In the genomic region with DNA sequence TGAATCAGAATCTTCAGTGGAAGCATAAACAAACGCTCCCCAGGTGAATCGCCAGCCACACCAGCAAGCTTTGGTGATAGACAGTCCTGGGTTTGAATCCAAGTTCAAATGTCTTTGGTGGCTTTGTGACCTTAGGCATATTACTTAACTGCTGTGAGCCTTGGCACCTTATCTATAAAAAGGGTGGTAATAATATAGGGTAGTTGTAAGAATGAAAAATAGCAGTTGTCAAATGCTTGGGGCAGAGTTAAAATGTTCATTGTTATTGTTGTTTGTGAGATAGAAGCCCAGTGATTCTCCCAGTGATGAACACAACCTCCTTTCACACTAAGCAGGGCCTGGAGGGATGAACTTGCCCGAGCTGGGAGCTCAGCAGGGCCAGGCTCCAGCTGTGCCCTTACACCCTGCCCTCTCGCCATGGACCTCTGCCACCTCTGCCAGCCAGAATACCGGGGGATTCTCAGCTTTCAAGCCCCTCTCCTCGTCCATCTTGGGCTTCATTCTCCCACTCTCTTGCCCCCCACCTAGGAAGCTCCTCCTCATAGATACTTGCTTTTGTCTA, we compare ENCODE assay signal across 18 cellular contexts. TPM values are rescaled to one million over a fixed set of nuclear protein-coding genes. Genes with fewer than 3 reads are reported as not detected.
A peak's percentile ranks its signal among the peaks of the same experiment; 100 is the strongest.
DNase-seq lines count a peak whose midpoint lies in the region; ATAC-seq and TF ChIP-seq lines count a peak whose summit lies in the region.
"Had no signal": no experiment of that assay in that cellular context is flagged by ENCODE, and none has a peak within 500 bp of the region (broad histone marks: within the 10 kb centered on the region; RNA-seq: fewer than 3 reads in every experiment).

No MANE protein-coding gene starts in this region.

- no peak overlapping the region for H3K4me3 Mint-ChIP-seq in activated naive CD4-positive, alpha-beta T cell treated with anti-CD3 and anti-CD28 coated beads, Interleukin-2, amount 10 ng/mL, durations not matched to agents 7 days and 5 days

- peaks cover 27% of the 10 kb centered on the region for H3K4me1 Mint-ChIP-seq in activated naive CD4-positive, alpha-beta T cell treated with anti-CD3 and anti-CD28 coated beads, Interleukin-2, amount 10 ng/mL, durations not matched to agents 7 days and 5 days

- TF ChIP-seq CTCF in RWPE1 (conservative IDR thresholded peaks at IDR 0.05; ENCODE audit: low read depth) (no peak), suprapubic skin (IDR thresholded peaks at IDR 0.05) (no peak)

- no peaks in the 10 kb centered on the region for H3K9me3 Mint-ChIP-seq in activated naive CD4-positive, alpha-beta T cell treated with anti-CD3 and anti-CD28 coated beads, Interleukin-2, amount 10 ng/mL, durations not matched to agents 7 days and 5 days

- H3K4me3 ChIP-seq in suprapubic skin, result no peak overlapping the region
- H3K4me3 ChIP-seq: testis had no signal

- H3K27ac ChIP-seq in RWPE1 (peak overlapping the region; percentile 95), epithelial cell of prostate (peak overlapping the region; percentile 99), suprapubic skin (peak overlapping the region; percentile 57)
- H3K27ac ChIP-seq: testis had no signal

- DNase-seq in RWPE1 (ENCODE audit: low spot score) (no peak), epithelial cell of prostate (ENCODE audit: low read depth, low spot score) (no peak), midbrain (lab: John Stamatoyannopoulos, UW) (peak; percentile 54), suprapubic skin (ENCODE audit: low spot score in 2 of 2) (no peak), OCI-M1 (lab: John Stamatoyannopoulos, UW) (no peak), NAMALWA (ENCODE audit: low spot score) (no peak)
- DNase-seq in activated naive CD4-positive, alpha-beta T cell treated with anti-CD3 and anti-CD28 coated beads, Interleukin-2, amount 10 ng/mL, durations not matched to agents 7 days and 5 days, result no peak
- DNase-seq: activated CD8-positive, alpha-beta memory T cell treated with anti-CD3 and anti-CD28 coated beads for 24 hours; activated effector memory CD4-positive, alpha-beta T cell treated with anti-CD3 and anti-CD28 coated beads, Interleukin-2, amount 50 U/mL, for 16 hours; BE2C; effector memory CD4-positive, alpha-beta T cell; NCI-H226; SK-N-SH; testis had no signal

- H3K4me1 ChIP-seq in suprapubic skin, result peaks cover 47% of the 10 kb centered on the region
- H3K4me1 ChIP-seq: BE2C had no signal

- H3K27ac Mint-ChIP-seq in activated naive CD4-positive, alpha-beta T cell treated with anti-CD3 and anti-CD28 coated beads, Interleukin-2, amount 10 ng/mL, durations not matched to agents 7 days and 5 days, result no peak overlapping the region

- ATAC-seq in HG02840 (IDR thresholded peaks at IDR 0.05; ENCODE audit: low FRiP score, unreplicated experiment), result no peak

- H3K36me3 ChIP-seq in suprapubic skin, result no peaks in the 10 kb centered on the region
- H3K36me3 ChIP-seq: BE2C had no signal

- no peaks in the 10 kb centered on the region for H3K27me3 ChIP-seq in suprapubic skin
- H3K27me3 ChIP-seq: BE2C, testis had no signal

- H3K36me3 Mint-ChIP-seq in activated naive CD4-positive, alpha-beta T cell treated with anti-CD3 and anti-CD28 coated beads, Interleukin-2, amount 10 ng/mL, durations not matched to agents 7 days and 5 days, result no peaks in the 10 kb centered on the region

- no peak for TF ChIP-seq EP300 in suprapubic skin (IDR thresholded peaks at IDR 0.05)

- POLR2A ChIA-PET in RWPE1 (lab: Yijun Ruan, JAX; ENCODE audit: low non-redundant PET), result interaction anchor here (0.6 to 1.8 kb wide), 4 partner anchors 12 to 69 kb away, joined by 3 to 19 read pairs (median 6); no protein-coding TSS in a partner anchor

- CTCF ChIA-PET in RWPE1 (lab: Yijun Ruan, JAX), result interaction anchor here (0.6 to 1.5 kb wide), 4 partner anchors 22 to 547 kb away, joined by 3 to 6 read pairs (median 3); partner anchors contain the start of gene CATIP
- CTCF ChIA-PET in activated naive CD4-positive, alpha-beta T cell treated with anti-CD3 and anti-CD28 coated beads, Interleukin-2, amount 10 ng/mL, durations not matched to agents 7 days and 5 days (lab: Charles Lee), result interaction anchor here (1.0 to 5.6 kb wide), 7 partner anchors 8 to 96 kb away, joined by 3 to 103 read pairs (median 7); partner anchors contain the start of genes AAMP, CATIP and PNKD

- no peak for TF ChIP-seq POLR2A in suprapubic skin (IDR thresholded peaks at IDR 0.05)

- H3K9me3 ChIP-seq in suprapubic skin, result no peaks in the 10 kb centered on the region
- H3K9me3 ChIP-seq: BE2C, SK-N-SH, testis had no signal

- WGBS in suprapubic skin, result 43% methylated on average over 6 of the region's 6 CpGs

- H3K27me3 Mint-ChIP-seq in activated naive CD4-positive, alpha-beta T cell treated with anti-CD3 and anti-CD28 coated beads, Interleukin-2, amount 10 ng/mL, durations not matched to agents 7 days and 5 days, result peaks cover 20% of the 10 kb centered on the region

RNA-seq across cellular contexts. Expression of gene TMBIM1, which starts 6.1 kb away (rescaled TPM):
- total RNA-seq in suprapubic skin, result 100 to 1,000 TPM; 234 to 370 (median 319) TPM

RNA-seq across cellular contexts. Expression of gene PNKD, which starts 28.1 kb away (rescaled TPM):
- total RNA-seq in suprapubic skin, result 10 to 100 TPM; 33.4 to 66.4 (median 49.4) TPM

RNA-seq across cellular contexts. Expression of gene AAMP, which starts 28.5 kb away (rescaled TPM):
- 100 to 1,000 TPM; 103 to 154 (median 144) TPM for total RNA-seq in suprapubic skin

RNA-seq across cellular contexts. Expression of gene GPBAR1, which starts 37.6 kb away (rescaled TPM):
- total RNA-seq in suprapubic skin, result 1 to 10 TPM in 2 of 4 donors, under 1 TPM in 1, not detected in 1; 0.98 to 2.0 (median 1.6) TPM

RNA-seq across cellular contexts. Expression of gene CATIP, which starts 58.3 kb away (rescaled TPM):
- total RNA-seq in suprapubic skin, result not detected
- total RNA-seq: glomerular endothelial cell, HT1080, kidney epithelial cell had no signal
